ENCODE assay signal across 21 cellular contexts in genomic region chr6:163239572-163240340, GRCh38.
"Had no signal": no experiment of that assay in that cellular context is flagged by ENCODE, and none has a peak within 500 bp of the region (broad histone marks: within the 10 kb centered on the region; RNA-seq: fewer than 3 reads in every experiment).

No MANE protein-coding gene starts in this region.

- H3K4me1 ChIP-seq: gastrocnemius medialis, vagina had no signal

- H3K4me3 ChIP-seq: gastrocnemius medialis, mucosa of descending colon, ovary, skin epidermis, thoracic aorta, vagina had no signal

- H3K27ac ChIP-seq: gastrocnemius medialis, ovary, skin epidermis, thoracic aorta, vagina, WERI-Rb-1 had no signal

- H3K36me3 ChIP-seq: gastrocnemius medialis, ovary, thoracic aorta, vagina, WERI-Rb-1 had no signal

- H3K27me3 ChIP-seq: gastrocnemius medialis, ovary, vagina had no signal

- DNase-seq: activated CD4-positive, alpha-beta T cell treated with anti-CD3 and anti-CD28 coated beads for 48 hours; activated CD4-positive, alpha-beta T cell treated with anti-CD3 and anti-CD28 coated beads, Interleukin-2, amount 50 U/mL, for 48 hours; activated CD8-positive, alpha-beta memory T cell treated with anti-CD3 and anti-CD28 coated beads for 24 hours; activated effector memory CD4-positive, alpha-beta T cell treated with Interleukin-2 at 50 U/mL for 16 hours; activated naive CD4-positive, alpha-beta T cell treated with Interleukin-2 at 50 U/mL for 16 hours; central memory CD4-positive, alpha-beta T cell; effector CD8-positive, alpha-beta T cell; gastrocnemius medialis; glutamatergic neuron; left cardiac atrium; left ventricle myocardium superior; mucosa of descending colon; nephron progenitor cell; ovary; stimulated activated CD4-positive, alpha-beta T cell treated with anti-CD3 and anti-CD28 coated beads, Interleukin-4, amount 100 ng/mL, for 24 hours; T-helper 9 cell; trophoblast cell; WERI-Rb-1 had no signal

- H3K9me3 ChIP-seq: gastrocnemius medialis, mucosa of descending colon, ovary, thoracic aorta, vagina had no signal
